In genomic region chr18:67428148-67428547, GRCh38 we compare ENCODE assay signal across 15 cellular contexts.
"Had no signal": no experiment of that assay in that cellular context is flagged by ENCODE, and none has a peak within 500 bp of the region (broad histone marks: within the 10 kb centered on the region; RNA-seq: fewer than 3 reads in every experiment).

No MANE protein-coding gene starts in this region.

- H3K27ac Mint-ChIP-seq: activated CD4-positive, alpha-beta memory T cell treated with anti-CD3 and anti-CD28 coated beads for 36 hours; activated T-cell treated with anti-CD3 and anti-CD28 coated beads, Interleukin-2, amount 50 U/mL, for 72 hours; dendritic cell treated with granulocyte-macrophage colony-stimulating factor and Interleukin-4, amounts not matched to agents 40 ng/mL and 50 ng/mL, for 4 days; effector memory CD8-positive, alpha-beta T cell; natural killer cell treated with Interleukin-12 subunit alpha and Interleukin-12 subunit beta and Interleukin-15 and Interleukin-18, amount 100 ng/mL, for 72 hours; type B pancreatic cell had no signal

- H3K4me3 Mint-ChIP-seq: activated CD4-positive, alpha-beta memory T cell treated with anti-CD3 and anti-CD28 coated beads for 36 hours; activated T-cell treated with anti-CD3 and anti-CD28 coated beads, Interleukin-2, amount 50 U/mL, for 72 hours; dendritic cell treated with granulocyte-macrophage colony-stimulating factor and Interleukin-4, amounts not matched to agents 40 ng/mL and 50 ng/mL, for 4 days; effector memory CD8-positive, alpha-beta T cell; natural killer cell treated with Interleukin-12 subunit alpha and Interleukin-12 subunit beta and Interleukin-15 and Interleukin-18, amount 100 ng/mL, for 72 hours; type B pancreatic cell had no signal

- FAIRE-seq: frontal cortex had no signal

- H3K9me3 Mint-ChIP-seq: activated CD4-positive, alpha-beta memory T cell treated with anti-CD3 and anti-CD28 coated beads for 36 hours; activated T-cell treated with anti-CD3 and anti-CD28 coated beads, Interleukin-2, amount 50 U/mL, for 72 hours; dendritic cell treated with granulocyte-macrophage colony-stimulating factor and Interleukin-4, amounts not matched to agents 40 ng/mL and 50 ng/mL, for 4 days; natural killer cell treated with Interleukin-12 subunit alpha and Interleukin-12 subunit beta and Interleukin-15 and Interleukin-18, amount 100 ng/mL, for 72 hours; type B pancreatic cell had no signal

- H3K36me3 Mint-ChIP-seq: activated CD4-positive, alpha-beta memory T cell treated with anti-CD3 and anti-CD28 coated beads for 36 hours; natural killer cell treated with Interleukin-12 subunit alpha and Interleukin-12 subunit beta and Interleukin-15 and Interleukin-18, amount 100 ng/mL, for 72 hours; type B pancreatic cell had no signal

- H3K27me3 Mint-ChIP-seq: dendritic cell treated with granulocyte-macrophage colony-stimulating factor and Interleukin-4, amounts not matched to agents 40 ng/mL and 50 ng/mL, for 4 days; effector memory CD8-positive, alpha-beta T cell; natural killer cell treated with Interleukin-12 subunit alpha and Interleukin-12 subunit beta and Interleukin-15 and Interleukin-18, amount 100 ng/mL, for 72 hours; type B pancreatic cell had no signal

- DNase-seq: activated CD4-positive, alpha-beta memory T cell treated with anti-CD3 and anti-CD28 coated beads for 36 hours; activated CD4-positive, CD25-positive, alpha-beta regulatory T cell treated with anti-CD3 and anti-CD28 coated beads, Interleukin-2, amount 50 U/mL, for 72 hours; activated gamma-delta T cell treated with Interleukin-2 at 50 U/mL for 16 hours; activated T-cell treated with anti-CD3 and anti-CD28 coated beads, Interleukin-2, amount 50 U/mL, for 72 hours; caudate nucleus; effector memory CD8-positive, alpha-beta T cell; heart left ventricle; islet precursor cell; nucleus accumbens; stimulated activated CD4-positive, alpha-beta T cell treated with anti-CD3 and anti-CD28 coated beads, Interleukin-2, amount 100 ng/mL, for 48 hours; stimulated activated naive CD4-positive, alpha-beta T cell treated with Interleukin-2 at 50 U/mL for 16 hours had no signal
